9 cellular contexts compared by ENCODE assay signal in genomic region chr14:88599761-88600439, GRCh38. TPM values are rescaled to one million over a fixed set of nuclear protein-coding genes. Genes with fewer than 3 reads are reported as not detected.
DNase-seq lines count a peak whose midpoint lies in the region; ATAC-seq and TF ChIP-seq lines count a peak whose summit lies in the region.
"Had no signal": no experiment of that assay in that cellular context is flagged by ENCODE, and none has a peak within 500 bp of the region (broad histone marks: within the 10 kb centered on the region; RNA-seq: fewer than 3 reads in every experiment).

No MANE protein-coding gene starts in this region.

- no peaks in the 10 kb centered on the region for H3K27me3 ChIP-seq in GM06990 (replicated peaks; ENCODE audit: control insufficient read depth, insufficient read depth, low read length)

- H3K9me3 Mint-ChIP-seq in activated naive CD4-positive, alpha-beta T cell treated with anti-CD3 and anti-CD28 coated beads, Interleukin-2, amount 50 U/mL, for 72 hours: no peaks in the 10 kb centered on the region

- ATAC-seq in GM19372 (IDR thresholded peaks at IDR 0.05; ENCODE audit: low read depth, unreplicated experiment): peak; percentile 82
- peak; percentile 91 for ATAC-seq in HG03064 (IDR thresholded peaks at IDR 0.05; ENCODE audit: low read depth, unreplicated experiment)
- ATAC-seq in activated naive CD4-positive, alpha-beta T cell treated with anti-CD3 and anti-CD28 coated beads, Interleukin-2, amount 50 U/mL, for 72 hours: peak; percentile 94 to 96

- peak overlapping the region; percentile 82 to 84 for H3K27ac Mint-ChIP-seq in activated naive CD4-positive, alpha-beta T cell treated with anti-CD3 and anti-CD28 coated beads, Interleukin-2, amount 50 U/mL, for 72 hours

- TF ChIP-seq CTCF in GM06990 (IDR thresholded peaks at IDR 0.05; ENCODE audit: insufficient read depth, low read length, poor library complexity, severe bottlenecking): no peak

- peak overlapping the region; percentile 29 for H3K4me3 ChIP-seq in GM06990 (replicated peaks; ENCODE audit: low read depth, low read length)

- intact Hi-C loops in posterior cingulate gyrus (cut with DNase I): no loop called here

- H3K36me3 ChIP-seq in GM06990 (ENCODE audit: control insufficient read depth, insufficient read depth, low read length): peaks cover 5% of the 10 kb centered on the region; the same call in 1 of the 2 replicates

- peaks cover 24 to 35% of the 10 kb centered on the region in 2 donors for H3K36me3 Mint-ChIP-seq in activated naive CD4-positive, alpha-beta T cell treated with anti-CD3 and anti-CD28 coated beads, Interleukin-2, amount 50 U/mL, for 72 hours

- DNase-seq in GM06990 (ENCODE audit: extremely low read depth, insufficient read length) (peak; percentile 72), foreskin melanocyte (no peak), mesenteric fat pad (ENCODE audit: low spot score) (no peak), posterior cingulate gyrus (no peak), GDM1 (lab: John Stamatoyannopoulos, UW) (no peak)
- peak in 1 of 2 donors; percentile 36 for DNase-seq in activated naive CD4-positive, alpha-beta T cell treated with anti-CD3 and anti-CD28 coated beads, Interleukin-2, amount 50 U/mL, for 72 hours (ENCODE audit: low spot score in 2 of 2)
- DNase-seq: NCI-H1105 treated with DMSO at 0.1 percent for 48 hours had no signal

RNA-seq across cellular contexts. Expression of gene ZC3H14, which starts 37.1 kb away (rescaled TPM):
- total RNA-seq in activated naive CD4-positive, alpha-beta T cell treated with anti-CD3 and anti-CD28 coated beads, Interleukin-2, amount 50 U/mL, for 72 hours: 10 to 100 TPM; 40.8 to 45.2 TPM
- total RNA-seq in mesenteric fat pad: 50.8 TPM

RNA-seq across cellular contexts. Expression of gene PTPN21, which starts 45.1 kb away (rescaled TPM):
- total RNA-seq in activated naive CD4-positive, alpha-beta T cell treated with anti-CD3 and anti-CD28 coated beads, Interleukin-2, amount 50 U/mL, for 72 hours: not detected
- total RNA-seq in mesenteric fat pad: 27.7 TPM

Comparison
In these comparisons a context has a peak if more than half of its experiments do, and no peak if none do; other contexts are left out.
1. RNA of gene PTPN21, which starts 45.1 kb away (total RNA-seq): 27.7 TPM in mesenteric fat pad (single experiment); not detected in activated naive CD4-positive, alpha-beta T cell treated with anti-CD3 and anti-CD28 coated beads, Interleukin-2, amount 50 U/mL, for 72 hours; every median in the first group is over 10 times any median in the second.
2. Peak in every context shown above with its lines, with median percentiles within 50 percentile points of each other: ATAC-seq.